Comparison of ENCODE assay signal across 1 cellular context in the genomic region with DNA sequence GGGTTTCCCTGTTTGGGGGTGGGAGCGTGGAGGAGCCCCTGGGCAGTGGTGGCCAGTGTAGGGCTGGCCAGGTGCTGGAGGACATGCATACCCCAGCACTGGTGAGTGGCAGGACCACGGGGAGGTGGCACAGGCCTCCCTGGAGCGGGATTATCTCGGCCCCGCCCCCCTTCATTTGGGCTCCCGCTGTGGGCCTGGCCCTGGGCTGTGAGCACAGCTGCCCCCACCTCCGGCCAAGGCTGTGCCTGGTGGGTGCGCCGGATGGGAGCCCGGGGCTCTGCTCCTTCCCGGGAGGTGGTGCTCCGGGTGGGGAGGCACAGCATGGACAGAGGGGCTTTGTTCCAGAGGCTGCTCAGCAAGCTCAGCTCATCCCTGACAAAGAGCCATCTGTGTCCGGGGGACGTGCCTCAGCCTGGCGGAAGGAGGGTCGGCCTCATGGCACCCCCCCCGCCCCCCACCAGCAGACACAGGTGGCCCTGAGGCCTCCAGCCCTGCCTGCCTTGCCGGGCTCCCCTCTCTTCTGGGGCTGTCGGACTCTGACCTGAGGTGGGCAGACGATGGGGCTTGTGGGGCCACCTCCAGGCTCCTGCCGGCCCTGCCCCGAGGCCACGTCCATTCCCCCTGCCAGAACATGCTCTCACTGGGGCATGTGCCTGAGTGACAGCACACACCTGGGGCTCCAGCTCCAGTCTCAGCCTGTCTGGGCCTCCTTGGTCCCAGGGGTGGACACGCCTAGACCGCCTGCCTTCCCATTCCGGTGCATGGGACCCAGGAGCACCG.
TF ChIP-seq lines count a peak whose summit lies in the region.

No MANE protein-coding gene starts in this region.

TF ChIP-seq in HepG2, 621 proteins besides CTCF, POLR2A, EP300 and RAD21 (continued from another document and continues in another):
- TF ChIP-seq, protein P1, sequence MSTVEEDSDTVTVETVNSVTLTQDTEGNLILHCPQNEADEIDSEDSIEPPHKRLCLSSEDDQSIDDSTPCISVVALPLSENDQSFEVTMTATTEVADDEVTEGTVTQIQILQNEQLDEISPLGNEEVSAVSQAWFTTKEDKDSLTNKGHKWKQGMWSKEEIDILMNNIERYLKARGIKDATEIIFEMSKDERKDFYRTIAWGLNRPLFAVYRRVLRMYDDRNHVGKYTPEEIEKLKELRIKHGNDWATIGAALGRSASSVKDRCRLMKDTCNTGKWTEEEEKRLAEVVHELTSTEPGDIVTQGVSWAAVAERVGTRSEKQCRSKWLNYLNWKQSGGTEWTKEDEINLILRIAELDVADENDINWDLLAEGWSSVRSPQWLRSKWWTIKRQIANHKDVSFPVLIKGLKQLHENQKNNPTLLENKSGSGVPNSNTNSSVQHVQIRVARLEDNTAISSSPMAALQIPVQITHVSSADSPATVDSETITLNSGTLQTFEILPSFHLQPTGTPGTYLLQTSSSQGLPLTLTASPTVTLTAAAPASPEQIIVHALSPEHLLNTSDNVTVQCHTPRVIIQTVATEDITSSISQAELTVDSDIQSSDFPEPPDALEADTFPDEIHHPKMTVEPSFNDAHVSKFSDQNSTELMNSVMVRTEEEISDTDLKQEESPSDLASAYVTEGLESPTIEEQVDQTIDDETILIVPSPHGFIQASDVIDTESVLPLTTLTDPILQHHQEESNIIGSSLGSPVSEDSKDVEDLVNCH (CRISPR knock-in tag; IDR thresholded peaks at IDR 0.05), result no peak
- TF ChIP-seq SOX6 (IDR thresholded peaks at IDR 0.05) (no peak), SOX6 (CRISPR knock-in tag; IDR thresholded peaks at IDR 0.05) (peak; percentile 91), RFX1 (IDR thresholded peaks at IDR 0.05) (no peak), NFYC (CRISPR knock-in tag; IDR thresholded peaks at IDR 0.05) (no peak), TGIF2 (CRISPR knock-in tag; IDR thresholded peaks at IDR 0.05) (no peak), ZSCAN12 (CRISPR knock-in tag; IDR thresholded peaks at IDR 0.05) (no peak), ZNF33B (CRISPR knock-in tag; IDR thresholded peaks at IDR 0.05) (no peak), ZNF292 (CRISPR knock-in tag; IDR thresholded peaks at IDR 0.05; ENCODE audit: borderline replicate concordance, low read depth) (peak; percentile 74), RARG (CRISPR knock-in tag; IDR thresholded peaks at IDR 0.05; ENCODE audit: low read depth) (no peak), ZFP37 (CRISPR knock-in tag; IDR thresholded peaks at IDR 0.05; ENCODE audit: borderline replicate concordance) (peak; percentile 82), FOXM1 (CRISPR knock-in tag; IDR thresholded peaks at IDR 0.05) (no peak), TARDBP (CRISPR knock-in tag; IDR thresholded peaks at IDR 0.05) (peak; percentile 78), ZNF335 (CRISPR knock-in tag; IDR thresholded peaks at IDR 0.05) (no peak), ZBTB49 (CRISPR knock-in tag; IDR thresholded peaks at IDR 0.05; ENCODE audit: borderline replicate concordance) (no peak), MBNL3 (CRISPR knock-in tag; conservative IDR thresholded peaks at IDR 0.05) (no peak), NFYB (CRISPR knock-in tag; IDR thresholded peaks at IDR 0.05) (no peak; the same call in 1 of the 2 replicates), SP140L (CRISPR knock-in tag; IDR thresholded peaks at IDR 0.05; ENCODE audit: borderline replicate concordance) (no peak), ZFYVE20 (CRISPR knock-in tag; IDR thresholded peaks at IDR 0.05; ENCODE audit: borderline replicate concordance, low read depth) (no peak), REXO4 (CRISPR knock-in tag; IDR thresholded peaks at IDR 0.05; ENCODE audit: borderline replicate concordance) (no peak), ZNF546 (CRISPR knock-in tag; conservative IDR thresholded peaks at IDR 0.05) (peak; percentile 29; the same call in 1 of the 2 replicates), SATB2 (CRISPR knock-in tag; IDR thresholded peaks at IDR 0.05) (no peak), SKI (IDR thresholded peaks at IDR 0.05; ENCODE audit: partially characterized antibody) (peak; percentile 24), ZNF7 (CRISPR knock-in tag; IDR thresholded peaks at IDR 0.05) (no peak)
- TF ChIP-seq, protein P2, sequence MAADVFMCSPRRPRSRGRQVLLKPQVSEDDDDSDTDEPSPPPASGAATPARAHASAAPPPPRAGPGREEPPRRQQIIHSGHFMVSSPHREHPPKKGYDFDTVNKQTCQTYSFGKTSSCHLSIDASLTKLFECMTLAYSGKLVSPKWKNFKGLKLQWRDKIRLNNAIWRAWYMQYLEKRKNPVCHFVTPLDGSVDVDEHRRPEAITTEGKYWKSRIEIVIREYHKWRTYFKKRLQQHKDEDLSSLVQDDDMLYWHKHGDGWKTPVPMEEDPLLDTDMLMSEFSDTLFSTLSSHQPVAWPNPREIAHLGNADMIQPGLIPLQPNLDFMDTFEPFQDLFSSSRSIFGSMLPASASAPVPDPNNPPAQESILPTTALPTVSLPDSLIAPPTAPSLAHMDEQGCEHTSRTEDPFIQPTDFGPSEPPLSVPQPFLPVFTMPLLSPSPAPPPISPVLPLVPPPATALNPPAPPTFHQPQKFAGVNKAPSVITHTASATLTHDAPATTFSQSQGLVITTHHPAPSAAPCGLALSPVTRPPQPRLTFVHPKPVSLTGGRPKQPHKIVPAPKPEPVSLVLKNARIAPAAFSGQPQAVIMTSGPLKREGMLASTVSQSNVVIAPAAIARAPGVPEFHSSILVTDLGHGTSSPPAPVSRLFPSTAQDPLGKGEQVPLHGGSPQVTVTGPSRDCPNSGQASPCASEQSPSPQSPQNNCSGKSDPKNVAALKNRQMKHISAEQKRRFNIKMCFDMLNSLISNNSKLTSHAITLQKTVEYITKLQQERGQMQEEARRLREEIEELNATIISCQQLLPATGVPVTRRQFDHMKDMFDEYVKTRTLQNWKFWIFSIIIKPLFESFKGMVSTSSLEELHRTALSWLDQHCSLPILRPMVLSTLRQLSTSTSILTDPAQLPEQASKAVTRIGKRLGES (CRISPR knock-in tag; IDR thresholded peaks at IDR 0.05; ENCODE audit: borderline replicate concordance), result no peak
- TF ChIP-seq, protein P3, sequence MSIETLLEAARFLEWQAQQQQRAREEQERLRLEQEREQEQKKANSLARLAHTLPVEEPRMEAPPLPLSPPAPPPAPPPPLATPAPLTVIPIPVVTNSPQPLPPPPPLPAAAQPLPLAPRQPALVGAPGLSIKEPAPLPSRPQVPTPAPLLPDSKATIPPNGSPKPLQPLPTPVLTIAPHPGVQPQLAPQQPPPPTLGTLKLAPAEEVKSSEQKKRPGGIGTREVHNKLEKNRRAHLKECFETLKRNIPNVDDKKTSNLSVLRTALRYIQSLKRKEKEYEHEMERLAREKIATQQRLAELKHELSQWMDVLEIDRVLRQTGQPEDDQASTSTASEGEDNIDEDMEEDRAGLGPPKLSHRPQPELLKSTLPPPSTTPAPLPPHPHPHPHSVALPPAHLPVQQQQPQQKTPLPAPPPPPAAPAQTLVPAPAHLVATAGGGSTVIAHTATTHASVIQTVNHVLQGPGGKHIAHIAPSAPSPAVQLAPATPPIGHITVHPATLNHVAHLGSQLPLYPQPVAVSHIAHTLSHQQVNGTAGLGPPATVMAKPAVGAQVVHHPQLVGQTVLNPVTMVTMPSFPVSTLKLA (IDR thresholded peaks at IDR 0.05), result peak; percentile 42
- TF ChIP-seq, protein P4, sequence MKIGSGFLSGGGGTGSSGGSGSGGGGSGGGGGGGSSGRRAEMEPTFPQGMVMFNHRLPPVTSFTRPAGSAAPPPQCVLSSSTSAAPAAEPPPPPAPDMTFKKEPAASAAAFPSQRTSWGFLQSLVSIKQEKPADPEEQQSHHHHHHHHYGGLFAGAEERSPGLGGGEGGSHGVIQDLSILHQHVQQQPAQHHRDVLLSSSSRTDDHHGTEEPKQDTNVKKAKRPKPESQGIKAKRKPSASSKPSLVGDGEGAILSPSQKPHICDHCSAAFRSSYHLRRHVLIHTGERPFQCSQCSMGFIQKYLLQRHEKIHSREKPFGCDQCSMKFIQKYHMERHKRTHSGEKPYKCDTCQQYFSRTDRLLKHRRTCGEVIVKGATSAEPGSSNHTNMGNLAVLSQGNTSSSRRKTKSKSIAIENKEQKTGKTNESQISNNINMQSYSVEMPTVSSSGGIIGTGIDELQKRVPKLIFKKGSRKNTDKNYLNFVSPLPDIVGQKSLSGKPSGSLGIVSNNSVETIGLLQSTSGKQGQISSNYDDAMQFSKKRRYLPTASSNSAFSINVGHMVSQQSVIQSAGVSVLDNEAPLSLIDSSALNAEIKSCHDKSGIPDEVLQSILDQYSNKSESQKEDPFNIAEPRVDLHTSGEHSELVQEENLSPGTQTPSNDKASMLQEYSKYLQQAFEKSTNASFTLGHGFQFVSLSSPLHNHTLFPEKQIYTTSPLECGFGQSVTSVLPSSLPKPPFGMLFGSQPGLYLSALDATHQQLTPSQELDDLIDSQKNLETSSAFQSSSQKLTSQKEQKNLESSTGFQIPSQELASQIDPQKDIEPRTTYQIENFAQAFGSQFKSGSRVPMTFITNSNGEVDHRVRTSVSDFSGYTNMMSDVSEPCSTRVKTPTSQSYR (CRISPR knock-in tag; IDR thresholded peaks at IDR 0.05; ENCODE audit: borderline replicate concordance), result peak; percentile 85; the same call in 1 of the 2 replicates
- TF ChIP-seq, protein P5, sequence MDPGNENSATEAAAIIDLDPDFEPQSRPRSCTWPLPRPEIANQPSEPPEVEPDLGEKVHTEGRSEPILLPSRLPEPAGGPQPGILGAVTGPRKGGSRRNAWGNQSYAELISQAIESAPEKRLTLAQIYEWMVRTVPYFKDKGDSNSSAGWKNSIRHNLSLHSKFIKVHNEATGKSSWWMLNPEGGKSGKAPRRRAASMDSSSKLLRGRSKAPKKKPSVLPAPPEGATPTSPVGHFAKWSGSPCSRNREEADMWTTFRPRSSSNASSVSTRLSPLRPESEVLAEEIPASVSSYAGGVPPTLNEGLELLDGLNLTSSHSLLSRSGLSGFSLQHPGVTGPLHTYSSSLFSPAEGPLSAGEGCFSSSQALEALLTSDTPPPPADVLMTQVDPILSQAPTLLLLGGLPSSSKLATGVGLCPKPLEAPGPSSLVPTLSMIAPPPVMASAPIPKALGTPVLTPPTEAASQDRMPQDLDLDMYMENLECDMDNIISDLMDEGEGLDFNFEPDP (CRISPR knock-in tag; conservative IDR thresholded peaks at IDR 0.05), result no peak
- TF ChIP-seq, protein P6, sequence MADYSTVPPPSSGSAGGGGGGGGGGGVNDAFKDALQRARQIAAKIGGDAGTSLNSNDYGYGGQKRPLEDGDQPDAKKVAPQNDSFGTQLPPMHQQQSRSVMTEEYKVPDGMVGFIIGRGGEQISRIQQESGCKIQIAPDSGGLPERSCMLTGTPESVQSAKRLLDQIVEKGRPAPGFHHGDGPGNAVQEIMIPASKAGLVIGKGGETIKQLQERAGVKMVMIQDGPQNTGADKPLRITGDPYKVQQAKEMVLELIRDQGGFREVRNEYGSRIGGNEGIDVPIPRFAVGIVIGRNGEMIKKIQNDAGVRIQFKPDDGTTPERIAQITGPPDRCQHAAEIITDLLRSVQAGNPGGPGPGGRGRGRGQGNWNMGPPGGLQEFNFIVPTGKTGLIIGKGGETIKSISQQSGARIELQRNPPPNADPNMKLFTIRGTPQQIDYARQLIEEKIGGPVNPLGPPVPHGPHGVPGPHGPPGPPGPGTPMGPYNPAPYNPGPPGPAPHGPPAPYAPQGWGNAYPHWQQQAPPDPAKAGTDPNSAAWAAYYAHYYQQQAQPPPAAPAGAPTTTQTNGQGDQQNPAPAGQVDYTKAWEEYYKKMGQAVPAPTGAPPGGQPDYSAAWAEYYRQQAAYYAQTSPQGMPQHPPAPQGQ (CRISPR knock-in tag; IDR thresholded peaks at IDR 0.05; ENCODE audit: borderline replicate concordance), result no peak
- TF ChIP-seq, protein P7, sequence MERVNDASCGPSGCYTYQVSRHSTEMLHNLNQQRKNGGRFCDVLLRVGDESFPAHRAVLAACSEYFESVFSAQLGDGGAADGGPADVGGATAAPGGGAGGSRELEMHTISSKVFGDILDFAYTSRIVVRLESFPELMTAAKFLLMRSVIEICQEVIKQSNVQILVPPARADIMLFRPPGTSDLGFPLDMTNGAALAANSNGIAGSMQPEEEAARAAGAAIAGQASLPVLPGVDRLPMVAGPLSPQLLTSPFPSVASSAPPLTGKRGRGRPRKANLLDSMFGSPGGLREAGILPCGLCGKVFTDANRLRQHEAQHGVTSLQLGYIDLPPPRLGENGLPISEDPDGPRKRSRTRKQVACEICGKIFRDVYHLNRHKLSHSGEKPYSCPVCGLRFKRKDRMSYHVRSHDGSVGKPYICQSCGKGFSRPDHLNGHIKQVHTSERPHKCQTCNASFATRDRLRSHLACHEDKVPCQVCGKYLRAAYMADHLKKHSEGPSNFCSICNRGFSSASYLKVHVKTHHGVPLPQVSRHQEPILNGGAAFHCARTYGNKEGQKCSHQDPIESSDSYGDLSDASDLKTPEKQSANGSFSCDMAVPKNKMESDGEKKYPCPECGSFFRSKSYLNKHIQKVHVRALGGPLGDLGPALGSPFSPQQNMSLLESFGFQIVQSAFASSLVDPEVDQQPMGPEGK (CRISPR knock-in tag; IDR thresholded peaks at IDR 0.05), result peak; percentile 100
- TF ChIP-seq, protein P8, sequence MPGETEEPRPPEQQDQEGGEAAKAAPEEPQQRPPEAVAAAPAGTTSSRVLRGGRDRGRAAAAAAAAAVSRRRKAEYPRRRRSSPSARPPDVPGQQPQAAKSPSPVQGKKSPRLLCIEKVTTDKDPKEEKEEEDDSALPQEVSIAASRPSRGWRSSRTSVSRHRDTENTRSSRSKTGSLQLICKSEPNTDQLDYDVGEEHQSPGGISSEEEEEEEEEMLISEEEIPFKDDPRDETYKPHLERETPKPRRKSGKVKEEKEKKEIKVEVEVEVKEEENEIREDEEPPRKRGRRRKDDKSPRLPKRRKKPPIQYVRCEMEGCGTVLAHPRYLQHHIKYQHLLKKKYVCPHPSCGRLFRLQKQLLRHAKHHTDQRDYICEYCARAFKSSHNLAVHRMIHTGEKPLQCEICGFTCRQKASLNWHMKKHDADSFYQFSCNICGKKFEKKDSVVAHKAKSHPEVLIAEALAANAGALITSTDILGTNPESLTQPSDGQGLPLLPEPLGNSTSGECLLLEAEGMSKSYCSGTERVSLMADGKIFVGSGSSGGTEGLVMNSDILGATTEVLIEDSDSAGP (CRISPR knock-in tag; IDR thresholded peaks at IDR 0.05; ENCODE audit: borderline replicate concordance), result peak; percentile 94; the same call in 1 of the 2 replicates
